Comparison of ENCODE assay signal across 39 cellular contexts in genomic region chr3:37391679-37392078, GRCh38.
"Had no signal": no experiment of that assay in that cellular context is flagged by ENCODE, and none has a peak within 500 bp of the region (broad histone marks: within the 10 kb centered on the region; RNA-seq: fewer than 3 reads in every experiment).

No MANE protein-coding gene starts in this region.

- H3K9me3 Mint-ChIP-seq: activated naive CD4-positive, alpha-beta T cell treated with anti-CD3 and anti-CD28 coated beads, Interleukin-2, amount 10 ng/mL, durations not matched to agents 7 days and 5 days; activated naive CD4-positive, alpha-beta T cell treated with anti-CD3 and anti-CD28 coated beads, Interleukin-2, amount 50 U/mL, for 24 hours; activated T-helper 17 cell treated with anti-CD3 and anti-CD28 coated beads, Interleukin-2, amount 50 U/mL, for 72 hours; activated T-helper 2 cell treated with anti-CD3 and anti-CD28 coated beads, Interferon-gamma antibody, Interleukin-2, Interleukin-4, amounts not matched to agents 10 μg/mL and 5 μg/mL and 100 μg/mL, durations not matched to agents 14 hours and 24 hours and 36 hours; central memory CD8-positive, alpha-beta T cell had no signal

- H3K36me3 ChIP-seq: adrenal gland, breast epithelium, cardiac muscle cell had no signal

- H3K27ac ChIP-seq: adrenal gland, ascending aorta, body of pancreas, brain microvascular endothelial cell, breast epithelium, cardiac muscle cell had no signal

- H3K27me3 ChIP-seq: adrenal gland, ascending aorta, body of pancreas, brain microvascular endothelial cell, breast epithelium, cardiac muscle cell had no signal

- ATAC-seq: activated naive CD4-positive, alpha-beta T cell treated with anti-CD3 and anti-CD28 coated beads, Interleukin-2, amount 50 U/mL, for 72 hours; activated naive CD8-positive, alpha-beta T cell treated with anti-CD3 and anti-CD28 coated beads, Interleukin-2, amount 50 U/mL, for 24 hours; activated T-cell treated with anti-CD3 and anti-CD28 coated beads, Interleukin-2, amount 50 U/mL, for 4 hours; activated T-cell treated with anti-CD3 and anti-CD28 coated beads, Interleukin-2, amount 50 U/mL, for 72 hours; activated T-helper 17 cell treated with anti-CD3 and anti-CD28 coated beads, Interleukin-2, amount 50 U/mL, for 72 hours; body of pancreas had no signal

- H3K4me3 Mint-ChIP-seq: activated naive CD4-positive, alpha-beta T cell treated with anti-CD3 and anti-CD28 coated beads for 36 hours; activated naive CD4-positive, alpha-beta T cell treated with anti-CD3 and anti-CD28 coated beads, Interleukin-2, amount 10 ng/mL, durations not matched to agents 7 days and 5 days; activated naive CD4-positive, alpha-beta T cell treated with anti-CD3 and anti-CD28 coated beads, Interleukin-2, amount 50 U/mL, for 24 hours; activated naive CD8-positive, alpha-beta T cell; activated naive CD8-positive, alpha-beta T cell treated with anti-CD3 and anti-CD28 coated beads for 36 hours; activated naive CD8-positive, alpha-beta T cell treated with anti-CD3 and anti-CD28 coated beads, Interleukin-2, amount 10 ng/mL, durations not matched to agents 7 days and 5 days; activated naive CD8-positive, alpha-beta T cell treated with anti-CD3 and anti-CD28 coated beads, Interleukin-2, amount 50 U/mL, for 24 hours; activated T-cell treated with anti-CD3 and anti-CD28 coated beads, Interleukin-2, amount 50 U/mL, for 24 hours; activated T-cell treated with anti-CD3 and anti-CD28 coated beads, Interleukin-2, amount 50 U/mL, for 4 hours; activated T-cell treated with anti-CD3 and anti-CD28 coated beads, Interleukin-2, amount 50 U/mL, for 72 hours; activated T-helper 17 cell treated with anti-CD3 and anti-CD28 coated beads, Interleukin-2, amount 50 U/mL, for 72 hours; brain; central memory CD8-positive, alpha-beta T cell had no signal

- H3K27me3 Mint-ChIP-seq: activated naive CD4-positive, alpha-beta T cell treated with anti-CD3 and anti-CD28 coated beads, Interleukin-2, amount 10 ng/mL, durations not matched to agents 7 days and 5 days; activated naive CD4-positive, alpha-beta T cell treated with anti-CD3 and anti-CD28 coated beads, Interleukin-2, amount 50 U/mL, for 24 hours; activated naive CD8-positive, alpha-beta T cell; activated naive CD8-positive, alpha-beta T cell treated with anti-CD3 and anti-CD28 coated beads for 36 hours; activated naive CD8-positive, alpha-beta T cell treated with anti-CD3 and anti-CD28 coated beads, Interleukin-2, amount 10 ng/mL, durations not matched to agents 7 days and 5 days; activated naive CD8-positive, alpha-beta T cell treated with anti-CD3 and anti-CD28 coated beads, Interleukin-2, amount 50 U/mL, for 24 hours; activated T-cell treated with anti-CD3 and anti-CD28 coated beads, Interleukin-2, amount 50 U/mL, for 24 hours; activated T-helper 17 cell treated with anti-CD3 and anti-CD28 coated beads, Interleukin-2, amount 50 U/mL, for 72 hours; brain; central memory CD8-positive, alpha-beta T cell had no signal

- H3K4me1 ChIP-seq: adrenal gland, body of pancreas, breast epithelium had no signal

- FAIRE-seq: astrocyte, bronchial epithelial cell had no signal

- H3K27ac Mint-ChIP-seq: activated naive CD4-positive, alpha-beta T cell treated with anti-CD3 and anti-CD28 coated beads for 36 hours; activated naive CD4-positive, alpha-beta T cell treated with anti-CD3 and anti-CD28 coated beads, Interleukin-2, amount 10 ng/mL, durations not matched to agents 7 days and 5 days; activated naive CD4-positive, alpha-beta T cell treated with anti-CD3 and anti-CD28 coated beads, Interleukin-2, amount 50 U/mL, for 24 hours; activated naive CD4-positive, alpha-beta T cell treated with anti-CD3 and anti-CD28 coated beads, Interleukin-2, amount 50 U/mL, for 72 hours; activated naive CD8-positive, alpha-beta T cell; activated naive CD8-positive, alpha-beta T cell treated with anti-CD3 and anti-CD28 coated beads for 36 hours; activated naive CD8-positive, alpha-beta T cell treated with anti-CD3 and anti-CD28 coated beads, Interleukin-2, amount 10 ng/mL, durations not matched to agents 7 days and 5 days; activated naive CD8-positive, alpha-beta T cell treated with anti-CD3 and anti-CD28 coated beads, Interleukin-2, amount 50 U/mL, for 24 hours; activated T-cell treated with anti-CD3 and anti-CD28 coated beads, Interleukin-2, amount 50 U/mL, for 24 hours; activated T-cell treated with anti-CD3 and anti-CD28 coated beads, Interleukin-2, amount 50 U/mL, for 72 hours; activated T-helper 17 cell treated with anti-CD3 and anti-CD28 coated beads, Interleukin-2, amount 50 U/mL, for 72 hours; activated T-helper 2 cell treated with anti-CD3 and anti-CD28 coated beads, Interferon-gamma antibody, Interleukin-2, Interleukin-4, amounts not matched to agents 10 μg/mL and 5 μg/mL and 100 μg/mL, durations not matched to agents 14 hours and 24 hours and 36 hours; brain had no signal

- H3K4me3 ChIP-seq: adrenal gland, ascending aorta, body of pancreas, breast epithelium, cardiac muscle cell had no signal

- H3K4me1 Mint-ChIP-seq: activated naive CD4-positive, alpha-beta T cell treated with anti-CD3 and anti-CD28 coated beads, Interleukin-2, amount 10 ng/mL, durations not matched to agents 7 days and 5 days; activated naive CD4-positive, alpha-beta T cell treated with anti-CD3 and anti-CD28 coated beads, Interleukin-2, amount 50 U/mL, for 24 hours; activated naive CD8-positive, alpha-beta T cell treated with anti-CD3 and anti-CD28 coated beads for 36 hours; activated naive CD8-positive, alpha-beta T cell treated with anti-CD3 and anti-CD28 coated beads, Interleukin-2, amount 10 ng/mL, durations not matched to agents 7 days and 5 days; activated naive CD8-positive, alpha-beta T cell treated with anti-CD3 and anti-CD28 coated beads, Interleukin-2, amount 50 U/mL, for 24 hours; activated T-helper 17 cell treated with anti-CD3 and anti-CD28 coated beads, Interleukin-2, amount 50 U/mL, for 72 hours; brain; central memory CD8-positive, alpha-beta T cell had no signal

- DNase-seq: activated effector memory CD4-positive, alpha-beta T cell treated with anti-CD3 and anti-CD28 coated beads, Interleukin-2, amount 50 U/mL, for 16 hours; activated effector memory CD4-positive, alpha-beta T cell treated with Interleukin-2 at 50 U/mL for 16 hours; activated gamma-delta T cell; activated gamma-delta T cell treated with Interleukin-2 at 50 U/mL for 16 hours; activated naive CD4-positive, alpha-beta T cell; activated naive CD4-positive, alpha-beta T cell treated with anti-CD3 and anti-CD28 coated beads for 36 hours; activated naive CD4-positive, alpha-beta T cell treated with anti-CD3 and anti-CD28 coated beads, Interleukin-2, amount 10 ng/mL, durations not matched to agents 7 days and 5 days; activated naive CD4-positive, alpha-beta T cell treated with anti-CD3 and anti-CD28 coated beads, Interleukin-2, amount 50 U/mL, for 16 hours; activated naive CD4-positive, alpha-beta T cell treated with Interleukin-2 at 50 U/mL for 16 hours; activated naive CD8-positive, alpha-beta T cell treated with anti-CD3 and anti-CD28 coated beads for 36 hours; activated naive CD8-positive, alpha-beta T cell treated with anti-CD3 and anti-CD28 coated beads, Interleukin-2, amount 10 ng/mL, durations not matched to agents 7 days and 5 days; activated naive CD8-positive, alpha-beta T cell treated with anti-CD3 and anti-CD28 coated beads, Interleukin-2, amount 50 U/mL, for 24 hours; activated T-cell treated with anti-CD3 and anti-CD28 coated beads for 4 hours; activated T-cell treated with anti-CD3 and anti-CD28 coated beads, Interleukin-2, amount 50 U/mL, for 1 hour; activated T-cell treated with anti-CD3 and anti-CD28 coated beads, Interleukin-2, amount 50 U/mL, for 24 hours; activated T-cell treated with anti-CD3 and anti-CD28 coated beads, Interleukin-2, amount 50 U/mL, for 4 hours; activated T-cell treated with anti-CD3 and anti-CD28 coated beads, Interleukin-2, amount 50 U/mL, for 48 hours; activated T-cell treated with anti-CD3 and anti-CD28 coated beads, Interleukin-2, amount 50 U/mL, for 72 hours; amniotic stem cell; amygdala; anterior cingulate cortex; aorta; body of pancreas; brain microvascular endothelial cell; caudate nucleus; central memory CD4-positive, alpha-beta T cell had no signal

- H3K9me3 ChIP-seq: adrenal gland, ascending aorta, body of pancreas, breast epithelium had no signal
